In genomic region chr17:66655861-66656260, GRCh38 we compare ENCODE assay signal across 11 cellular contexts.
DNase-seq lines count a peak whose midpoint lies in the region; ATAC-seq and TF ChIP-seq lines count a peak whose summit lies in the region.
"Had no signal": no experiment of that assay in that cellular context is flagged by ENCODE, and none has a peak within 500 bp of the region (broad histone marks: within the 10 kb centered on the region; RNA-seq: fewer than 3 reads in every experiment).

No MANE protein-coding gene starts in this region.

- peak overlapping the region; percentile 81 for H3K27ac Mint-ChIP-seq in activated T-helper 1 cell treated with anti-CD3 and anti-CD28 coated beads, Interleukin-12 subunit alpha, Interleukin-12 subunit beta, Interleukin-2, Interleukin-4 antibody, amounts not matched to agents 30 ng/mL and 10 ng/mL and 1 ng/mL, durations not matched to agents 14 hours and 24 hours and 36 hours
- H3K27ac Mint-ChIP-seq: CD14-positive monocyte had no signal

- no peaks in the 10 kb centered on the region for H3K4me1 ChIP-seq in mucosa of descending colon (ENCODE audit: low read depth)

- intact Hi-C loops in activated T-helper 1 cell treated with anti-CD3 and anti-CD28 coated beads, Interleukin-12 subunit alpha, Interleukin-12 subunit beta, Interleukin-2, Interleukin-4 antibody, amounts not matched to agents 30 ng/mL and 10 ng/mL and 1 ng/mL, durations not matched to agents 14 hours and 24 hours and 36 hours (cut with micrococcal nuclease) = loop anchor here (1.0 to 2.0 kb wide), 3 partner anchors 11 to 189 kb away; no protein-coding TSS in a partner anchor
- intact Hi-C loops in mucosa of descending colon (cut with DNase I, micrococcal nuclease) = no loop called here

- H3K4me3 ChIP-seq in mucosa of descending colon = no peak overlapping the region
- H3K4me3 ChIP-seq: tibial nerve had no signal

- no peaks in the 10 kb centered on the region for H3K36me3 ChIP-seq in mucosa of descending colon (ENCODE audit: low read depth)

- peak overlapping the region; percentile 46 for H3K4me3 Mint-ChIP-seq in activated T-helper 1 cell treated with anti-CD3 and anti-CD28 coated beads, Interleukin-12 subunit alpha, Interleukin-12 subunit beta, Interleukin-2, Interleukin-4 antibody, amounts not matched to agents 30 ng/mL and 10 ng/mL and 1 ng/mL, durations not matched to agents 14 hours and 24 hours and 36 hours
- H3K4me3 Mint-ChIP-seq: CD14-positive monocyte had no signal

- no peak for TF ChIP-seq CTCF in mucosa of descending colon (IDR thresholded peaks at IDR 0.05)

- peaks cover 55% of the 10 kb centered on the region for H3K4me1 Mint-ChIP-seq in activated T-helper 1 cell treated with anti-CD3 and anti-CD28 coated beads, Interleukin-12 subunit alpha, Interleukin-12 subunit beta, Interleukin-2, Interleukin-4 antibody, amounts not matched to agents 30 ng/mL and 10 ng/mL and 1 ng/mL, durations not matched to agents 14 hours and 24 hours and 36 hours (ENCODE audit: low read depth)
- H3K4me1 Mint-ChIP-seq: CD14-positive monocyte had no signal

- H3K9me3 ChIP-seq in mucosa of descending colon = no peaks in the 10 kb centered on the region
- H3K9me3 ChIP-seq: tibial nerve had no signal

- no peak for ATAC-seq in mucosa of descending colon
- no peak for ATAC-seq in GM19463 (IDR thresholded peaks at IDR 0.05; ENCODE audit: unreplicated experiment)

- peaks cover 73% of the 10 kb centered on the region for H3K36me3 Mint-ChIP-seq in activated T-helper 1 cell treated with anti-CD3 and anti-CD28 coated beads, Interleukin-12 subunit alpha, Interleukin-12 subunit beta, Interleukin-2, Interleukin-4 antibody, amounts not matched to agents 30 ng/mL and 10 ng/mL and 1 ng/mL, durations not matched to agents 14 hours and 24 hours and 36 hours (ENCODE audit: low read depth)

- H3K27me3 Mint-ChIP-seq in activated T-helper 1 cell treated with anti-CD3 and anti-CD28 coated beads, Interleukin-12 subunit alpha, Interleukin-12 subunit beta, Interleukin-2, Interleukin-4 antibody, amounts not matched to agents 30 ng/mL and 10 ng/mL and 1 ng/mL, durations not matched to agents 14 hours and 24 hours and 36 hours (ENCODE audit: insufficient read depth) = no peaks in the 10 kb centered on the region

- peaks cover 43% of the 10 kb centered on the region for H3K9me3 Mint-ChIP-seq in activated T-helper 1 cell treated with anti-CD3 and anti-CD28 coated beads, Interleukin-12 subunit alpha, Interleukin-12 subunit beta, Interleukin-2, Interleukin-4 antibody, amounts not matched to agents 30 ng/mL and 10 ng/mL and 1 ng/mL, durations not matched to agents 14 hours and 24 hours and 36 hours

- DNase-seq in activated T-cell treated with anti-CD3 and anti-CD28 coated beads for 24 hours (ENCODE audit: low read depth) (peak; percentile 61), iris pigment epithelial cell (ENCODE audit: low read depth) (peak; percentile 62), NCI-H1436 treated with DMSO at 0.1 percent for 48 hours (lab: John Stamatoyannopoulos, UW) (no peak), mucosa of descending colon (no peak)
- no peak for DNase-seq in activated T-cell treated with anti-CD3 and anti-CD28 coated beads, Interleukin-2, amount 50 U/mL, for 1 hour
- no peak for DNase-seq in activated T-helper 1 cell treated with anti-CD3 and anti-CD28 coated beads, Interleukin-12 subunit alpha, Interleukin-12 subunit beta, Interleukin-2, Interleukin-4 antibody, amounts not matched to agents 30 ng/mL and 10 ng/mL and 1 ng/mL, durations not matched to agents 14 hours and 24 hours and 36 hours (ENCODE audit: low spot score)
- peak; percentile 23 to 66 for DNase-seq in stimulated activated CD8-positive, alpha-beta memory T cell treated with anti-CD3 and anti-CD28 coated beads, Interleukin-7, amount 100 ng/mL, for 48 hours (ENCODE audit: extremely low read depth in 1 of 2, low read depth in 1 of 2)
- DNase-seq: NCI-H1105 had no signal

Comparison
In these comparisons a context has a peak if more than half of its experiments do, and no peak if none do; other contexts are left out.
1. DNase-seq: peak in activated T-cell treated with anti-CD3 and anti-CD28 coated beads for 24 hours (single experiment), iris pigment epithelial cell (single experiment) and stimulated activated CD8-positive, alpha-beta memory T cell treated with anti-CD3 and anti-CD28 coated beads, Interleukin-7, amount 100 ng/mL, for 48 hours (2 of 2); none in activated T-cell treated with anti-CD3 and anti-CD28 coated beads, Interleukin-2, amount 50 U/mL, for 1 hour (single experiment), activated T-helper 1 cell treated with anti-CD3 and anti-CD28 coated beads, Interleukin-12 subunit alpha, Interleukin-12 subunit beta, Interleukin-2, Interleukin-4 antibody, amounts not matched to agents 30 ng/mL and 10 ng/mL and 1 ng/mL, durations not matched to agents 14 hours and 24 hours and 36 hours (single experiment), NCI-H1436 treated with DMSO at 0.1 percent for 48 hours (single experiment) and mucosa of descending colon (0 of 3).